Comparison of ENCODE assay signal across 7 cellular contexts in the genomic region with DNA sequence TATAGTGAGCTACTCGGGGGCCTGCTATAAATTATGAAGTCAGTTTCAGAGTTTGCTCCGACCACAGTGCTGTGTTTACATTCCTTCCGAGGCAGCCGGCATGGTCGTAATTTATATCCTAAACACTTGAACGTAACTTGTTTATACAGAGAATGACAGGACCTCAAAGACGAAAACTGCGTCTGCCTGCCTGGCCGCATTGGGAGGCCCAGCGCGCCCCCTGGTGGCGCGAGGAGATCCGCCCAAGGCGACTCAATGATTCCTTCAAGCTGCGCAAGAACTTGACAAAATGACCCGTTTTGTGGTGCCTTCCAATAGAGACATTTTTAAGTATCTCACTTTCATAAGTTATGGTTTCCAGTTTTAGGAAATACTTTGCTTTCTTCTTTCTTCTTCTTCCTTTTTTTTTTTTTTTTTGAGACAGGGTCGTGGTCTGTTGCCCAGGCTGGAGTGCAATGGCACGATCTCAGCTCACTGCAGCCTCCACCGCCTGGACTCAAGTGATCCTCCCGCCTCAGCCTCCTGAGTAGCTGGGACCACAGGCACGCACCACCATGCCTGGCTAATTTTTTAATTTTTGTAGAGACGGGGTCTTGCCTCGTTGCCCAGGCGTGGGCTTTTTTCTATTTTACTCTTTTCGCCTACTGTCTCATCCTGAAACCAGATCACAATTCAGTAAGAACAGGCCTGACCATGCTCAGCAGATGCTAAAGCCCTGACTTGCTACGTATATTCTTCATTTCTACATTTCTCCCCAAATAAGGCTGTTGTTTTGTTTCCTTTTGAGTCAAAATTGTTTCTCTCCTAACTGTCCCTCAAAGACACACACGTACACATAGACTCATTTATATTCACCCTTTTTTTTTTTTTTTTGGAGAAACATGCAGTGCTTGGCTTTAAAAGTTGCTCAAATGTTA. TPM values are rescaled to one million over a fixed set of nuclear protein-coding genes. Genes with fewer than 3 reads are reported as not detected.
DNase-seq lines count a peak whose midpoint lies in the region; ATAC-seq and TF ChIP-seq lines count a peak whose summit lies in the region.

No MANE protein-coding gene starts in this region.

- H3K23ac ChIP-seq in neuronal stem cell (ENCODE audit: low read depth, low read length, poor library complexity) = no peak overlapping the region

- H3K14ac ChIP-seq in neuronal stem cell (ENCODE audit: low read length) = no peak overlapping the region

- WGBS in neuronal stem cell (ENCODE audit: extremely low coverage in 2 of 2, insufficient read length in 2 of 2, insufficient replicate concordance in 1 of 2), 2 donors = no CpG with 5 or more reads among the region's 28 CpGs

- H3K18ac ChIP-seq in neuronal stem cell (ENCODE audit: low read length) = no peak overlapping the region

- H3K4ac ChIP-seq in neuronal stem cell (ENCODE audit: low read length) = no peak overlapping the region

- DNase-seq in PC-3 (peak; percentile 86), fibroblast of lung (ENCODE audit: low read depth in 2 of 2) (peak; percentile 48 to 99), neuronal stem cell (ENCODE audit: low spot score) (peak; percentile 72), stromal cell of bone marrow (ENCODE audit: low read depth) (peak; percentile 41)
- DNase-seq in activated T-cell treated with anti-CD3 and anti-CD28 coated beads, Interleukin-2, amount 50 U/mL, for 4 hours = peak; percentile 64

- no TSS peak for BruUV-seq in PC-3 (replicated peaks; lab: Mats Ljungman, UMichigan)

- no peak overlapping the region for H3K4me3 Mint-ChIP-seq in activated T-cell treated with anti-CD3 and anti-CD28 coated beads, Interleukin-2, amount 50 U/mL, for 4 hours

- H3K27me3 ChIP-seq in PC-3 (ENCODE audit: low read length) = peaks cover 86% of the 10 kb centered on the region
- no peaks in the 10 kb centered on the region for H3K27me3 ChIP-seq in fibroblast of lung (ENCODE audit: control insufficient read depth, insufficient read depth, low read length)
- H3K27me3 ChIP-seq in neuronal stem cell (ENCODE audit: control insufficient read depth in 3 of 3, insufficient read depth in 3 of 3, low read depth in 1 of 3, low read length in 3 of 3) = peaks cover 29 to 52% (median 42%) of the 10 kb centered on the region in 3 experiments

- H3K79me2 ChIP-seq in PC-3 (ENCODE audit: low read length) (no peaks in the 10 kb centered on the region), fibroblast of lung (ENCODE audit: control insufficient read depth, insufficient read depth, low read length) (peaks cover 50% of the 10 kb centered on the region)

- intact Hi-C loops in PC-3 (cut with micrococcal nuclease) = loop anchor here (1.0 to 5.0 kb wide), 3 partner anchors 485 to 805 kb away; no protein-coding TSS in a partner anchor

- no peak overlapping the region for H2BK5ac ChIP-seq in neuronal stem cell (ENCODE audit: low read length)

- H2BK12ac ChIP-seq in neuronal stem cell (ENCODE audit: low read length) = no peak overlapping the region

- peaks cover 4% of the 10 kb centered on the region for H3K4me1 Mint-ChIP-seq in activated T-cell treated with anti-CD3 and anti-CD28 coated beads, Interleukin-2, amount 50 U/mL, for 4 hours (ENCODE audit: low read depth)

- H2AFZ ChIP-seq in PC-3 (ENCODE audit: low read length) (no peak overlapping the region), fibroblast of lung (ENCODE audit: low read length) (no peak overlapping the region), neuronal stem cell (ENCODE audit: low read length) (peak overlapping the region; percentile 15)

- H3K27ac ChIP-seq in PC-3 (ENCODE audit: low read length) = no peak overlapping the region
- H3K27ac ChIP-seq in fibroblast of lung (ENCODE audit: insufficient read depth, low read length) = no peak overlapping the region
- H3K27ac ChIP-seq in neuronal stem cell (replicated peaks; ENCODE audit: low read length) = no peak overlapping the region

- no peaks in the 10 kb centered on the region for H3K9me2 ChIP-seq in PC-3 (replicated peaks; ENCODE audit: low read length)

- H4K20me1 ChIP-seq in PC-3 (ENCODE audit: low read length) (no peaks in the 10 kb centered on the region), fibroblast of lung (ENCODE audit: control insufficient read depth, extremely low read depth, insufficient read depth, low read length) (no peaks in the 10 kb centered on the region)

- H3F3A ChIP-seq in PC-3 (ENCODE audit: low read length, unreplicated experiment) = no peaks in the 10 kb centered on the region

- no peak overlapping the region for H4K8ac ChIP-seq in neuronal stem cell (ENCODE audit: low read depth, low read length)

- no peaks in the 10 kb centered on the region for H3K9me3 ChIP-seq in PC-3 (ENCODE audit: low read length)
- no peaks in the 10 kb centered on the region for H3K9me3 ChIP-seq in fibroblast of lung (ENCODE audit: control insufficient read depth, insufficient read depth, low read depth, low read length)
- peaks cover 0 to 2% of the 10 kb centered on the region in 2 donors for H3K9me3 ChIP-seq in neuronal stem cell (replicated peaks in 1 of 2; ENCODE audit: control insufficient read depth in 2 of 2, insufficient read depth in 1 of 2, low read depth in 1 of 2, low read length in 2 of 2)

- H4K91ac ChIP-seq in neuronal stem cell (ENCODE audit: low read depth, low read length, poor library complexity) = no peak overlapping the region

- no peaks in the 10 kb centered on the region for H3K9me3 Mint-ChIP-seq in activated T-cell treated with anti-CD3 and anti-CD28 coated beads, Interleukin-2, amount 50 U/mL, for 4 hours

- H3K4me2 ChIP-seq in PC-3 (ENCODE audit: low read length) (peak overlapping the region; percentile 62), fibroblast of lung (ENCODE audit: extremely low read depth, insufficient read depth, low read length) (no peak overlapping the region), neuronal stem cell (ENCODE audit: insufficient read depth, low read length, poor library complexity, severe bottlenecking) (no peak overlapping the region)

- POLR2A ChIA-PET in PC-3 (lab: Charles Lee; ENCODE audit: unreplicated experiment) = interaction anchor here (0.6 to 0.7 kb wide), 2 partner anchors 42 to 533 kb away, joined by 3 to 4 read pairs; no protein-coding TSS in a partner anchor

- H3K4me3 ChIP-seq in GM12875 (ENCODE audit: low read depth, low read length) (no peak overlapping the region), PC-3 (ENCODE audit: low read length) (no peak overlapping the region), fibroblast of lung (replicated peaks in 1 of 4; ENCODE audit: control extremely low read depth in 1 of 4, insufficient read depth in 1 of 4, low read depth in 3 of 4, low read length in 4 of 4) (peak overlapping the region in 1 of 4 experiments; percentile 99), neuronal stem cell (ENCODE audit: low read length in 2 of 2) (no peak overlapping the region)

- peak; percentile 58 for ATAC-seq in HG03565 (IDR thresholded peaks at IDR 0.05; ENCODE audit: unreplicated experiment)
- peak; percentile 93 for ATAC-seq in PC-3
- peak; percentile 67 to 74 for ATAC-seq in activated T-cell treated with anti-CD3 and anti-CD28 coated beads, Interleukin-2, amount 50 U/mL, for 4 hours

- H3K36me3 ChIP-seq in PC-3 (ENCODE audit: low read depth, low read length) = no peaks in the 10 kb centered on the region
- peaks cover 12% of the 10 kb centered on the region for H3K36me3 ChIP-seq in fibroblast of lung (ENCODE audit: control insufficient read depth, insufficient read depth, low read length)
- H3K36me3 ChIP-seq in neuronal stem cell (replicated peaks in 1 of 2; ENCODE audit: control insufficient read depth in 2 of 2, insufficient read depth in 2 of 2, low read length in 2 of 2) = no peaks in the 10 kb centered on the region

- H3K27me3 Mint-ChIP-seq in activated T-cell treated with anti-CD3 and anti-CD28 coated beads, Interleukin-2, amount 50 U/mL, for 4 hours (ENCODE audit: low read depth) = peaks cover 71% of the 10 kb centered on the region

- CTCF ChIA-PET in PC-3 (lab: Charles Lee) = interaction anchor here (0.6 to 1.7 kb wide), 3 partner anchors 13 to 675 kb away, joined by 4 to 10 read pairs (median 9); no protein-coding TSS in a partner anchor

- H3K36me3 Mint-ChIP-seq in activated T-cell treated with anti-CD3 and anti-CD28 coated beads, Interleukin-2, amount 50 U/mL, for 4 hours (ENCODE audit: insufficient read depth) = no peaks in the 10 kb centered on the region

- H2BK15ac ChIP-seq in neuronal stem cell (ENCODE audit: low read length) = no peak overlapping the region

- H3K4me1 ChIP-seq in PC-3 (ENCODE audit: insufficient read depth, low read length) (no peaks in the 10 kb centered on the region), fibroblast of lung (ENCODE audit: control insufficient read depth, extremely low read depth, insufficient read depth, low read length) (peaks cover 11% of the 10 kb centered on the region), neuronal stem cell (ENCODE audit: control insufficient read depth in 2 of 2, insufficient read depth in 1 of 2, low read depth in 1 of 2, low read length in 2 of 2) (peaks cover 4% of the 10 kb centered on the region in 2 donors)

- no peaks in the 10 kb centered on the region for H3K79me1 ChIP-seq in neuronal stem cell (ENCODE audit: low read depth, low read length)

- no peak overlapping the region for H2BK120ac ChIP-seq in neuronal stem cell (ENCODE audit: low read depth, low read length)

- H2AK5ac ChIP-seq in neuronal stem cell (ENCODE audit: low read depth, low read length) = no peak overlapping the region

- H3K9ac ChIP-seq in PC-3 (ENCODE audit: low read length) (no peak overlapping the region), fibroblast of lung (ENCODE audit: insufficient read depth, low read length) (no peak overlapping the region), neuronal stem cell (ENCODE audit: low read depth, low read length, poor library complexity) (no peak overlapping the region)

- TF ChIP-seq CTCF in GM12875 (IDR thresholded peaks at IDR 0.05; ENCODE audit: borderline replicate concordance, insufficient read depth, low read depth, low read length) (peak; percentile 86), PC-3 (conservative IDR thresholded peaks at IDR 0.05; ENCODE audit: low read depth, low read length) (peak; percentile 96), fibroblast of lung (conservative IDR thresholded peaks at IDR 0.05 in 1 of 2, IDR thresholded peaks at IDR 0.05 in 1 of 2; ENCODE audit: low read depth in 1 of 2, low read length in 2 of 2) (peak; percentile 97 to 99)

RNA-seq across cellular contexts. Expression of a gene that starts 7.8 kb away (rescaled TPM):
- total RNA-seq in PC-3 (2014; rRNA removed) (not detected in 2 replicates), fibroblast of lung (29.3 and 32.9 TPM in 2 replicates)
- under 1 TPM in 1 of 3 donors, not detected in 2; 0.08 TPM for total RNA-seq in activated T-cell treated with anti-CD3 and anti-CD28 coated beads, Interleukin-2, amount 50 U/mL, for 4 hours
- 42.5 and 51.7 TPM in 2 replicates for polyA plus RNA-seq in fibroblast of lung
- polyA plus RNA-seq in fibroblast of lung (2012) = 43.8 and 52.1 TPM in 2 replicates
- polyA minus RNA-seq in fibroblast of lung (ENCODE audit: low replicate concordance) = 51.3 and 72.9 TPM in 2 replicates
- polyA plus RNA-seq in neuronal stem cell (2013, experiment 1 of 2) = not detected
- polyA plus RNA-seq in neuronal stem cell (2013, experiment 2 of 2) = not detected

Comparison
In these comparisons a context has a peak if more than half of its experiments do, and no peak if none do; other contexts are left out.
1. RNA of a gene that starts 7.8 kb away (total RNA-seq): 29.3 to 32.9 TPM in fibroblast of lung; 0.08 TPM in activated T-cell treated with anti-CD3 and anti-CD28 coated beads, Interleukin-2, amount 50 U/mL, for 4 hours and not detected in PC-3; every median in the first group is over 10 times any median in the second.
2. Peak in every context shown above with its lines, with median percentiles within 50 percentile points of each other: CTCF ChIP-seq, ATAC-seq and DNase-seq.